1 cellular context compared by ENCODE assay signal in the genomic region with DNA sequence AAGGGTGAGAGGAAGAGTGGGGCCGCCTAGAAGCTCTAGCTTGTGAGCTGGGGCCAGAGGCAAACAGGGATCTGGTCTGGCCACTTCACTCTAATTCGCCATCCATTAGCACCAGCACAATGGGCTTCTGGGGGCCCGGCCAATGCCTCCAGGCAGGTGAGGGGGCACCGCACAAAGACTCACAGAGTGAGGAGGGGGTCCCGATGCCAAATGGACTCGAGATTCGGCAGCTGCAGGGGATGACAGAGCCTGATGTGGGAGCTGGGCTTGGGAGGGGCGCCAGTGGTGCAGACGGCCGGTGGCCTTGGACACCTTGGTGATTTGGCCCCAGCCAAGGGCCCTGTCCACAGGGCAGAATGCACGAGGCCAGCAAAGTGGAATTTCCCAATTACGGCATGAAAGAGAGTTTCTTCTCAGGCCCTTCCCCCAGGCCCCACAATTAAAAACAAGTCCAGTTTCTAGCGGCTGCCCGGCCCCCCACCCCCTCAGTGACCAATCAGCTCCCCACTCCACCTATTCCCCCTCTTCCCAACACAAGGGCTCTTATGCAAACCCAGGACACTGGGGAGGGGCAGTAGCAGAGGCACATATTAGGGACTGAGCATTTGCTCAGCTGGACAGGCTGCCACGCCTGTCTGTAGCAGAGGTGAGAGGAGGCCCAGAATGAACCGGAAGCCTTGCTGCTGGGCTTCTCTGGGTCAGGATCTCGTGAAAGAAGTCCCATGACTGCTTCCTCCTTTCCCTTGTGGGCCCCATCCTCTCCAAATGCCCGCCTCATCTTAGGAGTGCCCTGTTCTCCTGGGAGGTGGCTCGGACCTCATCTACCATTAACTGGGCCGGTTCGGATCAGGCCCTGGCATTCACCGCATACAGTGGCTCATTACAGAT.
TF ChIP-seq lines count a peak whose summit lies in the region.

No MANE protein-coding gene starts in this region.

TF ChIP-seq in HepG2, 621 proteins besides CTCF, POLR2A, EP300 and RAD21 (continued from another document and continues in another):
- TF ChIP-seq ZNF142 (CRISPR knock-in tag; IDR thresholded peaks at IDR 0.05) (peak; percentile 69), ZNF3 (CRISPR knock-in tag; IDR thresholded peaks at IDR 0.05) (peak; percentile 62; the same call in 1 of the 2 replicates), RXRB (CRISPR knock-in tag; IDR thresholded peaks at IDR 0.05; ENCODE audit: borderline replicate concordance) (peak; percentile 92), RBM22 (optimal IDR thresholded peaks at IDR 0.05; ENCODE audit: low read length) (peak; percentile 43), MEIS1 (CRISPR knock-in tag; IDR thresholded peaks at IDR 0.05; ENCODE audit: borderline replicate concordance) (no peak; the same call in 1 of the 2 replicates), ZFP82 (CRISPR knock-in tag; IDR thresholded peaks at IDR 0.05; ENCODE audit: borderline replicate concordance) (peak; percentile 83; the same call in 1 of the 2 replicates), JARID2 (CRISPR knock-in tag; IDR thresholded peaks at IDR 0.05; ENCODE audit: insufficient replicate concordance) (peak; percentile 66), KDM6A (CRISPR knock-in tag; IDR thresholded peaks at IDR 0.05; ENCODE audit: low read depth) (peak; percentile 82), DPF2 (CRISPR knock-in tag; IDR thresholded peaks at IDR 0.05; ENCODE audit: borderline replicate concordance, low read depth) (peak; percentile 47), HDAC6 (IDR thresholded peaks at IDR 0.05; ENCODE audit: low read depth, low read length) (no peak), ZFX (CRISPR knock-in tag; IDR thresholded peaks at IDR 0.05; ENCODE audit: low read depth) (peak; percentile 91), RFXANK (CRISPR knock-in tag; IDR thresholded peaks at IDR 0.05) (no peak; the same call in none of the 2 replicates), ZFP90 (CRISPR knock-in tag; IDR thresholded peaks at IDR 0.05; ENCODE audit: borderline replicate concordance) (peak; percentile 81; the same call in 1 of the 2 replicates), ZSCAN20 (CRISPR knock-in tag; IDR thresholded peaks at IDR 0.05; ENCODE audit: borderline replicate concordance) (no peak), ZNF775 (CRISPR knock-in tag; IDR thresholded peaks at IDR 0.05; ENCODE audit: borderline replicate concordance) (no peak), ZNF264 (CRISPR knock-in tag; IDR thresholded peaks at IDR 0.05) (peak; percentile 62), ZNF274 (CRISPR knock-in tag; IDR thresholded peaks at IDR 0.05) (peak; percentile 64; the same call in 1 of the 2 replicates), TBL1XR1 (IDR thresholded peaks at IDR 0.05; ENCODE audit: borderline replicate concordance, low read length, partially characterized antibody) (peak; percentile 49), ZNF282 (IDR thresholded peaks at IDR 0.05; ENCODE audit: partially characterized antibody) (no peak), RNF2 (conservative IDR thresholded peaks at IDR 0.05; ENCODE audit: low read depth) (peak; percentile 50; the same call in 1 of the 2 replicates), ZNF777 (CRISPR knock-in tag; IDR thresholded peaks at IDR 0.05) (peak; percentile 38; the same call in 1 of the 2 replicates), YY1 (IDR thresholded peaks at IDR 0.05; ENCODE audit: insufficient read depth, insufficient replicate concordance, low read depth, low read length) (peak; percentile 52), ZNF790 (CRISPR knock-in tag; IDR thresholded peaks at IDR 0.05; ENCODE audit: borderline replicate concordance) (no peak), ZNF136 (CRISPR knock-in tag; IDR thresholded peaks at IDR 0.05; ENCODE audit: low read depth) (no peak), ZNF180 (CRISPR knock-in tag; IDR thresholded peaks at IDR 0.05; ENCODE audit: borderline replicate concordance, low read depth) (0 out of 2 replicates have a peak, but pooled peaks have one; percentile 82), ZNF564 (CRISPR knock-in tag; IDR thresholded peaks at IDR 0.05) (peak; percentile 85), SIN3B (IDR thresholded peaks at IDR 0.05; ENCODE audit: low read length) (no peak), HOXD1 (CRISPR knock-in tag; IDR thresholded peaks at IDR 0.05) (peak; percentile 45; the same call in 1 of the 2 replicates), UBTF (CRISPR knock-in tag; IDR thresholded peaks at IDR 0.05) (peak; percentile 63), POLR2AphosphoS2 (IDR thresholded peaks at IDR 0.05; ENCODE audit: low read depth, low read length) (no peak), E2F5 (CRISPR knock-in tag; conservative IDR thresholded peaks at IDR 0.05) (no peak; the same call in 1 of the 2 replicates), BRF2 (CRISPR knock-in tag; IDR thresholded peaks at IDR 0.05) (peak; percentile 89)
- TF ChIP-seq, protein P1, sequence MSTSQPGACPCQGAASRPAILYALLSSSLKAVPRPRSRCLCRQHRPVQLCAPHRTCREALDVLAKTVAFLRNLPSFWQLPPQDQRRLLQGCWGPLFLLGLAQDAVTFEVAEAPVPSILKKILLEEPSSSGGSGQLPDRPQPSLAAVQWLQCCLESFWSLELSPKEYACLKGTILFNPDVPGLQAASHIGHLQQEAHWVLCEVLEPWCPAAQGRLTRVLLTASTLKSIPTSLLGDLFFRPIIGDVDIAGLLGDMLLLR (CRISPR knock-in tag; IDR thresholded peaks at IDR 0.05): peak; percentile 21; the same call in 1 of the 2 replicates
- TF ChIP-seq, protein P2, sequence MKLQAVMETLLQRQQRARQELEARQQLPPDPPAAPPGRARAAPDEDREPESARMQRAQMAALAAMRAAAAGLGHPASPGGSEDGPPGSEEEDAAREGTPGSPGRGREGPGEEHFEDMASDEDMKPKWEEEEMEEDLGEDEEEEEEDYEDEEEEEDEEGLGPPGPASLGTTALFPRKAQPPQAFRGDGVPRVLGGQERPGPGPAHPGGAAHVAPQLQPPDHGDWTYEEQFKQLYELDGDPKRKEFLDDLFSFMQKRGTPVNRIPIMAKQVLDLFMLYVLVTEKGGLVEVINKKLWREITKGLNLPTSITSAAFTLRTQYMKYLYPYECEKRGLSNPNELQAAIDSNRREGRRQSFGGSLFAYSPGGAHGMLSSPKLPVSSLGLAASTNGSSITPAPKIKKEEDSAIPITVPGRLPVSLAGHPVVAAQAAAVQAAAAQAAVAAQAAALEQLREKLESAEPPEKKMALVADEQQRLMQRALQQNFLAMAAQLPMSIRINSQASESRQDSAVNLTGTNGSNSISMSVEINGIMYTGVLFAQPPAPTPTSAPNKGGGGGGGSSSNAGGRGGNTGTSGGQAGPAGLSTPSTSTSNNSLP (IDR thresholded peaks at IDR 0.05; ENCODE audit: low read depth, low read length): peak; percentile 89
- TF ChIP-seq, protein P3, sequence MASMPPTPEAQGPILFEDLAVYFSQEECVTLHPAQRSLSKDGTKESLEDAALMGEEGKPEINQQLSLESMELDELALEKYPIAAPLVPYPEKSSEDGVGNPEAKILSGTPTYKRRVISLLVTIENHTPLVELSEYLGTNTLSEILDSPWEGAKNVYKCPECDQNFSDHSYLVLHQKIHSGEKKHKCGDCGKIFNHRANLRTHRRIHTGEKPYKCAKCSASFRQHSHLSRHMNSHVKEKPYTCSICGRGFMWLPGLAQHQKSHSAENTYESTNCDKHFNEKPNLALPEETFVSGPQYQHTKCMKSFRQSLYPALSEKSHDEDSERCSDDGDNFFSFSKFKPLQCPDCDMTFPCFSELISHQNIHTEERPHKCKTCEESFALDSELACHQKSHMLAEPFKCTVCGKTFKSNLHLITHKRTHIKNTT (CRISPR knock-in tag; IDR thresholded peaks at IDR 0.05): peak; percentile 41; the same call in 1 of the 2 replicates
- TF ChIP-seq, protein P4, sequence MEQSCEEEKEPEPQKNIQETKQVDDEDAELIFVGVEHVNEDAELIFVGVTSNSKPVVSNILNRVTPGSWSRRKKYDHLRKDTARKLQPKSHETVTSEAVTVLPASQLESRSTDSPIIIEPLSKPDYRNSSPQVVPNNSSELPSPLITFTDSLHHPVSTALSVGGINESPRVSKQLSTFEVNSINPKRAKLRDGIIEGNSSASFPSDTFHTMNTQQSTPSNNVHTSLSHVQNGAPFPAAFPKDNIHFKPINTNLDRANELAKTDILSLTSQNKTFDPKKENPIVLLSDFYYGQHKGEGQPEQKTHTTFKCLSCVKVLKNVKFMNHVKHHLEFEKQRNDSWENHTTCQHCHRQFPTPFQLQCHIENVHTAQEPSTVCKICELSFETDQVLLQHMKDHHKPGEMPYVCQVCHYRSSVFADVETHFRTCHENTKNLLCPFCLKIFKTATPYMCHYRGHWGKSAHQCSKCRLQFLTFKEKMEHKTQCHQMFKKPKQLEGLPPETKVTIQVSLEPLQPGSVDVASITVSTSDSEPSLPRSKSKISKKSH (CRISPR knock-in tag; IDR thresholded peaks at IDR 0.05; ENCODE audit: borderline replicate concordance): no peak; the same call in 1 of the 2 replicates
- TF ChIP-seq, protein P5, sequence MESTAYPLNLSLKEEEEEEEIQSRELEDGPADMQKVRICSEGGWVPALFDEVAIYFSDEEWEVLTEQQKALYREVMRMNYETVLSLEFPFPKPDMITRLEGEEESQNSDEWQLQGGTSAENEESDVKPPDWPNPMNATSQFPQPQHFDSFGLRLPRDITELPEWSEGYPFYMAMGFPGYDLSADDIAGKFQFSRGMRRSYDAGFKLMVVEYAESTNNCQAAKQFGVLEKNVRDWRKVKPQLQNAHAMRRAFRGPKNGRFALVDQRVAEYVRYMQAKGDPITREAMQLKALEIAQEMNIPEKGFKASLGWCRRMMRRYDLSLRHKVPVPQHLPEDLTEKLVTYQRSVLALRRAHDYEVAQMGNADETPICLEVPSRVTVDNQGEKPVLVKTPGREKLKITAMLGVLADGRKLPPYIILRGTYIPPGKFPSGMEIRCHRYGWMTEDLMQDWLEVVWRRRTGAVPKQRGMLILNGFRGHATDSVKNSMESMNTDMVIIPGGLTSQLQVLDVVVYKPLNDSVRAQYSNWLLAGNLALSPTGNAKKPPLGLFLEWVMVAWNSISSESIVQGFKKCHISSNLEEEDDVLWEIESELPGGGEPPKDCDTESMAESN (CRISPR knock-in tag; conservative IDR thresholded peaks at IDR 0.05): peak; percentile 97
- TF ChIP-seq, protein P6, sequence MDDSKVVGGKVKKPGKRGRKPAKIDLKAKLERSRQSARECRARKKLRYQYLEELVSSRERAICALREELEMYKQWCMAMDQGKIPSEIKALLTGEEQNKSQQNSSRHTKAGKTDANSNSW (CRISPR knock-in tag; IDR thresholded peaks at IDR 0.05; ENCODE audit: borderline replicate concordance): no peak; the same call in 1 of the 2 replicates
